ENCODE assay signal across 11 cellular contexts in genomic region chr11:57321388-57321995, GRCh38. TPM values are rescaled to one million over a fixed set of nuclear protein-coding genes. Genes with fewer than 3 reads are reported as not detected.
DNase-seq lines count a peak whose midpoint lies in the region; ATAC-seq and TF ChIP-seq lines count a peak whose summit lies in the region.
"Had no signal": no experiment of that assay in that cellular context is flagged by ENCODE, and none has a peak within 500 bp of the region (broad histone marks: within the 10 kb centered on the region; RNA-seq: fewer than 3 reads in every experiment).

No MANE protein-coding gene starts in this region.

- ATAC-seq in natural killer cell (no peak), mucosa of descending colon (no peak)
- ATAC-seq in natural killer cell treated with Interleukin-12 subunit alpha and Interleukin-12 subunit beta and Interleukin-15 and Interleukin-18, amount 100 ng/mL, for 72 hours: no peak
- ATAC-seq: activated T-cell treated with anti-CD3 and anti-CD28 coated beads, Interleukin-2, amount 50 U/mL, for 72 hours had no signal

- TF ChIP-seq CTCF in natural killer cell (IDR thresholded peaks at IDR 0.05) (no peak), mucosa of descending colon (IDR thresholded peaks at IDR 0.05) (no peak)

- peak overlapping the region in 1 of 2 donors; percentile 0 for H3K27ac Mint-ChIP-seq in natural killer cell
- H3K27ac Mint-ChIP-seq in natural killer cell treated with Interleukin-12 subunit alpha and Interleukin-12 subunit beta and Interleukin-15 and Interleukin-18, amount 100 ng/mL, for 72 hours: no peak overlapping the region

- intact Hi-C loops in natural killer cell (cut with micrococcal nuclease): no loop called here
- intact Hi-C loops in mucosa of descending colon (cut with DNase I, micrococcal nuclease): no loop called here

- H3K27ac ChIP-seq in caudate nucleus (ENCODE audit: low read depth, low read length): peak overlapping the region; percentile 69

- DNase-seq in natural killer cell (no peak), caudate nucleus (lab: John Stamatoyannopoulos, UW) (no peak), mucosa of descending colon (peak in 2 of 3 donors; percentile 42 to 56), SKM-1 treated with dmso at 0.1 percent for 144 hours (lab: John Stamatoyannopoulos, UW; ENCODE audit: unreplicated experiment) (no peak), DMS153 treated with DMSO at 0.1 percent for 48 hours (lab: John Stamatoyannopoulos, UW; ENCODE audit: unreplicated experiment) (no peak), foreskin melanocyte (no peak)
- no peak for DNase-seq in natural killer cell treated with Interleukin-12 subunit alpha and Interleukin-12 subunit beta and Interleukin-15 and Interleukin-18, amount 100 ng/mL, for 72 hours (ENCODE audit: low spot score)
- no peak for DNase-seq in effector CD4-positive, alpha-beta T cell
- DNase-seq: activated T-cell treated with anti-CD3 and anti-CD28 coated beads, Interleukin-2, amount 50 U/mL, for 72 hours had no signal

- peak overlapping the region; percentile 29 for H3K4me3 Mint-ChIP-seq in natural killer cell
- H3K4me3 Mint-ChIP-seq in natural killer cell treated with Interleukin-12 subunit alpha and Interleukin-12 subunit beta and Interleukin-15 and Interleukin-18, amount 100 ng/mL, for 72 hours: no peak overlapping the region
- H3K4me3 Mint-ChIP-seq: activated T-cell treated with anti-CD3 and anti-CD28 coated beads, Interleukin-2, amount 50 U/mL, for 72 hours had no signal

- H3K36me3 ChIP-seq in mucosa of descending colon (ENCODE audit: low read depth): peaks cover 5% of the 10 kb centered on the region

- H3K27me3 Mint-ChIP-seq in natural killer cell (ENCODE audit: low read depth in 2 of 2): no peaks in the 10 kb centered on the region
- no peaks in the 10 kb centered on the region for H3K27me3 Mint-ChIP-seq in natural killer cell treated with Interleukin-12 subunit alpha and Interleukin-12 subunit beta and Interleukin-15 and Interleukin-18, amount 100 ng/mL, for 72 hours

- H3K9me3 Mint-ChIP-seq in natural killer cell: no peaks in the 10 kb centered on the region
- H3K9me3 Mint-ChIP-seq in natural killer cell treated with Interleukin-12 subunit alpha and Interleukin-12 subunit beta and Interleukin-15 and Interleukin-18, amount 100 ng/mL, for 72 hours: no peaks in the 10 kb centered on the region
- H3K9me3 Mint-ChIP-seq: activated T-cell treated with anti-CD3 and anti-CD28 coated beads, Interleukin-2, amount 50 U/mL, for 72 hours had no signal

- H3K4me1 Mint-ChIP-seq in natural killer cell: peaks cover 10 to 35% of the 10 kb centered on the region in 2 donors
- peaks cover 13 to 21% of the 10 kb centered on the region in 2 donors for H3K4me1 Mint-ChIP-seq in natural killer cell treated with Interleukin-12 subunit alpha and Interleukin-12 subunit beta and Interleukin-15 and Interleukin-18, amount 100 ng/mL, for 72 hours (ENCODE audit: low read depth in 2 of 2)

- peaks cover 53% of the 10 kb centered on the region for H3K4me1 ChIP-seq in mucosa of descending colon (ENCODE audit: low read depth)

- no peak overlapping the region for H3K4me3 ChIP-seq in mucosa of descending colon

- H3K36me3 Mint-ChIP-seq in natural killer cell: no peaks in the 10 kb centered on the region
- peaks cover 2% of the 10 kb centered on the region for H3K36me3 Mint-ChIP-seq in natural killer cell treated with Interleukin-12 subunit alpha and Interleukin-12 subunit beta and Interleukin-15 and Interleukin-18, amount 100 ng/mL, for 72 hours

- no peaks in the 10 kb centered on the region for H3K9me3 ChIP-seq in mucosa of descending colon

RNA-seq across cellular contexts. Expression of gene TNKS1BP1, which starts 3.3 kb away (rescaled TPM):
- total RNA-seq in natural killer cell (1 to 10 TPM; 4.3 to 9.3 (median 7.5) TPM), mucosa of descending colon (100 to 1,000 TPM in 1 of 3 donors, 10 to 100 TPM in 2; 90.0 to 149 (median 94.3) TPM)
- total RNA-seq in natural killer cell treated with Interleukin-12 subunit alpha and Interleukin-12 subunit beta and Interleukin-15 and Interleukin-18, amount 100 ng/mL, for 72 hours: 1 to 10 TPM; 3.0 to 3.2 TPM

RNA-seq across cellular contexts. Expression of gene SSRP1, which starts 14.2 kb away (rescaled TPM):
- 10 to 100 TPM; 45.5 to 50.0 (median 47.1) TPM for total RNA-seq in natural killer cell
- 100 to 1,000 TPM; 143 to 210 TPM for total RNA-seq in natural killer cell treated with Interleukin-12 subunit alpha and Interleukin-12 subunit beta and Interleukin-15 and Interleukin-18, amount 100 ng/mL, for 72 hours
- 10 to 100 TPM; 59.5 to 79.3 (median 65.8) TPM for total RNA-seq in mucosa of descending colon

RNA-seq across cellular contexts. Expression of gene P2RX3, which starts 16.7 kb away (rescaled TPM):
- total RNA-seq in natural killer cell: not detected
- not detected for total RNA-seq in natural killer cell treated with Interleukin-12 subunit alpha and Interleukin-12 subunit beta and Interleukin-15 and Interleukin-18, amount 100 ng/mL, for 72 hours
- total RNA-seq in mucosa of descending colon: not detected
- total RNA-seq: activated T-cell treated with anti-CD3 and anti-CD28 coated beads, Interleukin-2, amount 50 U/mL, for 72 hours; mononuclear cell; temporal lobe had no signal

RNA-seq across cellular contexts. Expression of gene PRG3, which starts 59.5 kb away (rescaled TPM):
- total RNA-seq in natural killer cell (not detected), mucosa of descending colon (not detected)
- total RNA-seq in natural killer cell treated with Interleukin-12 subunit alpha and Interleukin-12 subunit beta and Interleukin-15 and Interleukin-18, amount 100 ng/mL, for 72 hours: not detected
- total RNA-seq: activated T-cell treated with anti-CD3 and anti-CD28 coated beads, Interleukin-2, amount 50 U/mL, for 72 hours; mononuclear cell; temporal lobe had no signal

Comparison
In these comparisons a context has a peak if more than half of its experiments do, and no peak if none do; other contexts are left out.
1. DNase-seq: peak in mucosa of descending colon (2 of 3); none in natural killer cell (single experiment), natural killer cell treated with Interleukin-12 subunit alpha and Interleukin-12 subunit beta and Interleukin-15 and Interleukin-18, amount 100 ng/mL, for 72 hours (single experiment), caudate nucleus (0 of 61), SKM-1 treated with dmso at 0.1 percent for 144 hours (single experiment), effector CD4-positive, alpha-beta T cell (single experiment), DMS153 treated with DMSO at 0.1 percent for 48 hours (single experiment) and foreskin melanocyte (single experiment).
2. RNA of gene TNKS1BP1, which starts 3.3 kb away (total RNA-seq): 90.0 to 149 TPM in mucosa of descending colon; 4.3 to 9.3 TPM in natural killer cell and 3.0 to 3.2 TPM in natural killer cell treated with Interleukin-12 subunit alpha and Interleukin-12 subunit beta and Interleukin-15 and Interleukin-18, amount 100 ng/mL, for 72 hours; every median in the first group is over 4 times any median in the second.